In genomic region chr1:29592261-29592615, GRCh38 we compare ENCODE assay signal across 21 cellular contexts.
"Had no signal": no experiment of that assay in that cellular context is flagged by ENCODE, and none has a peak within 500 bp of the region (broad histone marks: within the 10 kb centered on the region; RNA-seq: fewer than 3 reads in every experiment).

No MANE protein-coding gene starts in this region.

- H3K9me3 ChIP-seq: breast epithelium had no signal

- H3K36me3 ChIP-seq: breast epithelium had no signal

- DNase-seq: activated B cell treated with CpG ODN at 0.5 μM for 24 hours; activated CD4-positive, alpha-beta T cell treated with anti-CD3 and anti-CD28 coated beads for 1 hour; activated CD4-positive, alpha-beta T cell treated with anti-CD3 and anti-CD28 coated beads, Interleukin-2, amount 10 ng/mL, durations not matched to agents 24 days and 14 days; activated CD4-positive, alpha-beta T cell treated with anti-CD3 and anti-CD28 coated beads, Interleukin-2, amount 50 U/mL, for 48 hours; activated naive CD4-positive, alpha-beta T cell treated with anti-CD3 and anti-CD28 coated beads, Interleukin-2, amount 50 U/mL, for 16 hours; activated T-cell treated with anti-CD3 and anti-CD28 coated beads, Interleukin-2, amount 50 U/mL, for 1 hour; aorta; caudate nucleus; Kasumi-1; NCI-H1105 treated with DMSO at 0.1 percent for 48 hours; NCI-H1436 treated with DMSO at 0.1 percent for 48 hours; NCI-H187; NCI-H2081; NCI-H510A treated with DMSO at 0.1 percent for 48 hours; NCI-H69; NK-92 treated with Interleukin-12 subunit alpha and Interleukin-12 subunit beta, amount 100 ng/mL, for 24 hours; SHP77; T-helper 17 cell; T-helper 9 cell had no signal

- H3K27ac ChIP-seq: breast epithelium had no signal

- H3K4me3 ChIP-seq: breast epithelium, K562 had no signal

- H3K27me3 ChIP-seq: breast epithelium had no signal

- ATAC-seq: K562, T-helper 17 cell had no signal

- H3K4me1 ChIP-seq: breast epithelium had no signal
